14 cellular contexts compared by ENCODE assay signal in the genomic region with DNA sequence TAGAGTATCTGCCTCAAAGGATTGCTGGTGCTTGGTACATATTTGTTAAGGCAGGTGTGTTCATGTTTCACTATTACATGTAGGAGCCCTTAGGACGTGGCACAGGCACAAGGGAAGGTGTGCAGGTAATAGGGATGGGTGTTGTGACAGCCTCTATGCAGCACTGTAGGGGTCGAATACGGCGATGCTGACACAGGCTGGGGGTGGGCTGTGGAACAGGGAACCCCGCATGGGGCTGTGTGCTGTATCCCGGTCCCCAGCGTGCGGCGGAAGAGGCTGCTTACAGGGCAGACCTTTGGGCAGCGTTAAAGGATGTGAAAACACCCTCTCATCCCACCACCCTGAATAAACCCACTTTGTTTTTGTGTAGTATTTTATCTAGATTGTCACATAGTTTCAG. TPM values are rescaled to one million over a fixed set of nuclear protein-coding genes. Genes with fewer than 3 reads are reported as not detected.
DNase-seq lines count a peak whose midpoint lies in the region; ATAC-seq and TF ChIP-seq lines count a peak whose summit lies in the region.
"Had no signal": no experiment of that assay in that cellular context is flagged by ENCODE, and none has a peak within 500 bp of the region (broad histone marks: within the 10 kb centered on the region; RNA-seq: fewer than 3 reads in every experiment).

No MANE protein-coding gene starts in this region.

- CTCF ChIA-PET in activated CD8-positive, alpha-beta memory T cell treated with anti-CD3 and anti-CD28 coated beads, Interleukin-2, amount 10 ng/mL, durations not matched to agents 7 days and 5 days (lab: Charles Lee), result no interaction called here

- peaks cover 11% of the 10 kb centered on the region for H3K4me1 ChIP-seq in ovary (ENCODE audit: insufficient read depth)

- no peaks in the 10 kb centered on the region for H3K9me3 ChIP-seq in ovary

- TF ChIP-seq POLR2A in ovary (IDR thresholded peaks at IDR 0.05), result no peak

- peak overlapping the region in 1 of 2 donors; percentile 44 for H3K27ac ChIP-seq in ovary

- 68 to 88% (median 73%) methylated on average over 10 of the region's 10 CpGs for WGBS in ovary, 3 donors

- intact Hi-C loops in natural killer cell (cut with micrococcal nuclease), result no loop called here
- intact Hi-C loops in ovary (cut with DNase I), result no loop called here

- H3K4me3 Mint-ChIP-seq in activated CD8-positive, alpha-beta memory T cell treated with anti-CD3 and anti-CD28 coated beads, Interleukin-2, amount 10 ng/mL, durations not matched to agents 7 days and 5 days, result no peak overlapping the region
- peak overlapping the region; percentile 47 to 61 for H3K4me3 Mint-ChIP-seq in effector memory CD8-positive, alpha-beta T cell
- no peak overlapping the region for H3K4me3 Mint-ChIP-seq in natural killer cell
- no peak overlapping the region for H3K4me3 Mint-ChIP-seq in type B pancreatic cell

- H3K4me3 ChIP-seq in ovary, result no peak overlapping the region

- no peak overlapping the region for H3K27ac Mint-ChIP-seq in activated CD8-positive, alpha-beta memory T cell treated with anti-CD3 and anti-CD28 coated beads, Interleukin-2, amount 10 ng/mL, durations not matched to agents 7 days and 5 days
- peak overlapping the region; percentile 75 to 89 for H3K27ac Mint-ChIP-seq in effector memory CD8-positive, alpha-beta T cell
- H3K27ac Mint-ChIP-seq in natural killer cell, result peak overlapping the region; percentile 86 to 93
- H3K27ac Mint-ChIP-seq in type B pancreatic cell, result peak overlapping the region; percentile 51
- H3K27ac Mint-ChIP-seq: activated T-helper 2 cell treated with anti-CD3 and anti-CD28 coated beads, Interferon-gamma antibody, Interleukin-2, Interleukin-4, amounts not matched to agents 10 μg/mL and 5 μg/mL and 100 μg/mL, durations not matched to agents 14 hours and 24 hours and 36 hours had no signal

- no peak for TF ChIP-seq EP300 in ovary (IDR thresholded peaks at IDR 0.05)

- peak; percentile 16 for ATAC-seq in activated CD8-positive, alpha-beta memory T cell treated with anti-CD3 and anti-CD28 coated beads, Interleukin-2, amount 10 ng/mL, durations not matched to agents 7 days and 5 days
- ATAC-seq in effector memory CD8-positive, alpha-beta T cell (replicated peaks), result no peak
- no peak for ATAC-seq in natural killer cell
- ATAC-seq: PC-3 had no signal

- DNase-seq in activated CD8-positive, alpha-beta memory T cell treated with anti-CD3 and anti-CD28 coated beads, Interleukin-2, amount 10 ng/mL, durations not matched to agents 7 days and 5 days, result no peak
- no peak for DNase-seq in activated CD8-positive, alpha-beta memory T cell treated with anti-CD3 and anti-CD28 coated beads for 24 hours
- no peak for DNase-seq in effector memory CD8-positive, alpha-beta T cell
- DNase-seq in natural killer cell (no peak), type B pancreatic cell (ENCODE audit: extremely low spot score, unreplicated experiment) (no peak), ovary (no peak), AML-193 (lab: John Stamatoyannopoulos, UW) (no peak), AG08395 (ENCODE audit: low spot score) (no peak)
- DNase-seq: activated CD4-positive, CD25-positive, alpha-beta regulatory T cell treated with anti-CD3 and anti-CD28 coated beads, Interleukin-2, amount 50 U/mL, for 72 hours; NCI-H1092 treated with DMSO at 0.1 percent for 48 hours; NCI-H446 treated with DMSO at 0.1 percent for 48 hours; PC-3; SW 1271 had no signal

- H3K27me3 Mint-ChIP-seq in activated CD8-positive, alpha-beta memory T cell treated with anti-CD3 and anti-CD28 coated beads, Interleukin-2, amount 10 ng/mL, durations not matched to agents 7 days and 5 days, result no peaks in the 10 kb centered on the region
- no peaks in the 10 kb centered on the region for H3K27me3 Mint-ChIP-seq in effector memory CD8-positive, alpha-beta T cell
- no peaks in the 10 kb centered on the region for H3K27me3 Mint-ChIP-seq in natural killer cell (ENCODE audit: low read depth in 2 of 2)
- H3K27me3 Mint-ChIP-seq in type B pancreatic cell, result no peaks in the 10 kb centered on the region

- TF ChIP-seq CTCF in natural killer cell (IDR thresholded peaks at IDR 0.05) (no peak), type B pancreatic cell (conservative IDR thresholded peaks at IDR 0.05) (no peak), ovary (IDR thresholded peaks at IDR 0.05) (no peak)

- H3K9me3 Mint-ChIP-seq in activated CD8-positive, alpha-beta memory T cell treated with anti-CD3 and anti-CD28 coated beads, Interleukin-2, amount 10 ng/mL, durations not matched to agents 7 days and 5 days (ENCODE audit: low read depth), result no peaks in the 10 kb centered on the region
- peaks cover 0 to under 1% of the 10 kb centered on the region in 2 donors for H3K9me3 Mint-ChIP-seq in effector memory CD8-positive, alpha-beta T cell
- no peaks in the 10 kb centered on the region for H3K9me3 Mint-ChIP-seq in natural killer cell
- H3K9me3 Mint-ChIP-seq in type B pancreatic cell, result peaks cover 6% of the 10 kb centered on the region

- H3K4me1 Mint-ChIP-seq in activated CD8-positive, alpha-beta memory T cell treated with anti-CD3 and anti-CD28 coated beads, Interleukin-2, amount 10 ng/mL, durations not matched to agents 7 days and 5 days, result peaks cover 85% of the 10 kb centered on the region
- peaks cover 83 to 100% of the 10 kb centered on the region in 2 donors for H3K4me1 Mint-ChIP-seq in effector memory CD8-positive, alpha-beta T cell (ENCODE audit: low read depth in 2 of 2)
- H3K4me1 Mint-ChIP-seq in natural killer cell, result peaks cover 98 to 99% of the 10 kb centered on the region in 2 donors
- peaks cover 34% of the 10 kb centered on the region for H3K4me1 Mint-ChIP-seq in type B pancreatic cell (ENCODE audit: unreplicated experiment)

- H3K27me3 ChIP-seq in ovary, result no peaks in the 10 kb centered on the region

- H3K36me3 ChIP-seq in ovary, result no peaks in the 10 kb centered on the region

- H3K36me3 Mint-ChIP-seq in activated CD8-positive, alpha-beta memory T cell treated with anti-CD3 and anti-CD28 coated beads, Interleukin-2, amount 10 ng/mL, durations not matched to agents 7 days and 5 days, result peaks cover 61% of the 10 kb centered on the region
- H3K36me3 Mint-ChIP-seq in effector memory CD8-positive, alpha-beta T cell (ENCODE audit: insufficient read depth), result peaks cover 13% of the 10 kb centered on the region
- H3K36me3 Mint-ChIP-seq in natural killer cell (peaks cover 3% of the 10 kb centered on the region), type B pancreatic cell (peaks cover 37% of the 10 kb centered on the region)

RNA-seq across cellular contexts. Expression of gene B3GNT2, which starts 21.5 kb away (rescaled TPM):
- 10 to 100 TPM; 32.5 to 43.1 TPM for total RNA-seq in activated CD8-positive, alpha-beta memory T cell treated with anti-CD3 and anti-CD28 coated beads, Interleukin-2, amount 10 ng/mL, durations not matched to agents 7 days and 5 days
- total RNA-seq in natural killer cell (10 to 100 TPM; 51.9 to 68.0 (median 54.0) TPM), type B pancreatic cell (ENCODE audit: low replicate concordance) (23.5 and 56.0 TPM in 2 replicates), ovary (10 to 100 TPM in 4 of 7 donors, 1 to 10 TPM in 3; 6.7 to 20.6 (median 11.2) TPM)
- 10 to 100 TPM in 1 of 2 donors, 1 to 10 TPM in 1; 9.8 to 20.5 TPM for polyA plus RNA-seq in ovary

Comparison
In these comparisons a context has a peak if more than half of its experiments do, and no peak if none do; other contexts are left out.
1. H3K4me3 Mint-ChIP-seq: peak in effector memory CD8-positive, alpha-beta T cell (2 of 2); none in activated CD8-positive, alpha-beta memory T cell treated with anti-CD3 and anti-CD28 coated beads, Interleukin-2, amount 10 ng/mL, durations not matched to agents 7 days and 5 days (single experiment), natural killer cell (single experiment) and type B pancreatic cell (single experiment).